ENCODE assay signal across 13 cellular contexts in the genomic region with DNA sequence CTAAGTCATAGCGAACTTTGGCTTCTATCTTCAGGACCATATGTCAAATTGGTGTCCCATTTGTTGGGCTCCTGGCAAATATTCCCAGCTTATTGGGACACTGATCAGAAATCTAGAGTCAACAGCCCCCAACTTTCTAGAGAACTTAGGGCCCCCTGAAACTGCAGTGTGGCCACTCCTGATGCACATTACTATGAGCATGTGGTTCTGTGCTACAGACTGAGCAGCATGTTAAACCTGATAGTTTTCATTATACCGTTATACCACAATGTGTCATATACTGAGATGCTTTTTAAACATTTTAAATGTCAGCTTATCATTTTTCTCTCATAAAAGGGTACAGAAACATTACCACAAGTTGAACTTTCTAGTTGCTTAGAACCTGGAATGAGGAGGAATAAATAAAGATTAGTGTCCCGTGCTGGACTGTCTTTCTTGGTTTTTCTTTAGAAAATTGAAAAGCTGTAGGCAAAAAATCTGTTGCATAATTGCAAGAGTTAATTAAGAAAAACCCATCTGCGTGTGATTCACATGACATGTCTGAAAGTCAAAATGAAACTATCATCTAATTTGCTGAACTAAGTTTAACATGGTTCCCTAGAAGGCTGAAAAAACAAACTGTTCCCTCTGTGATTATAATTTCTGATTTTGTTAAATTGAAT. TPM values are rescaled to one million over a fixed set of nuclear protein-coding genes. Genes with fewer than 3 reads are reported as not detected.
DNase-seq lines count a peak whose midpoint lies in the region; ATAC-seq and TF ChIP-seq lines count a peak whose summit lies in the region.
"Had no signal": no experiment of that assay in that cellular context is flagged by ENCODE, and none has a peak within 500 bp of the region (broad histone marks: within the 10 kb centered on the region; RNA-seq: fewer than 3 reads in every experiment).

No MANE protein-coding gene starts in this region.

- H3K4me1 ChIP-seq in Loucy (ENCODE audit: insufficient read depth, low read length, poor library complexity, severe bottlenecking) (peaks cover 29% of the 10 kb centered on the region), suprapubic skin (no peaks in the 10 kb centered on the region), hepatocyte (ENCODE audit: insufficient read depth) (no peaks in the 10 kb centered on the region)

- H4K20me1 ChIP-seq in Loucy (ENCODE audit: insufficient read depth, low read length, poor library complexity, severe bottlenecking), result no peaks in the 10 kb centered on the region
- H4K20me1 ChIP-seq in hepatocyte (ENCODE audit: insufficient read depth, poor library complexity, severe bottlenecking), result no peaks in the 10 kb centered on the region

- peak; percentile 23 for ATAC-seq in GM18858 (IDR thresholded peaks at IDR 0.05; ENCODE audit: unreplicated experiment)
- peak; percentile 31 for ATAC-seq in GM21825 (IDR thresholded peaks at IDR 0.05; ENCODE audit: unreplicated experiment)
- peak; percentile 57 for ATAC-seq in memory B cell (ENCODE audit: low read depth)
- ATAC-seq: heart right ventricle had no signal

- H2AFZ ChIP-seq in Loucy (ENCODE audit: low read length) (0 out of 2 replicates have a peak overlapping the region, but pooled peaks have one; percentile 1), hepatocyte (no peak overlapping the region)

- H3K9me3 Mint-ChIP-seq in memory B cell, result no peaks in the 10 kb centered on the region

- peaks cover 4% of the 10 kb centered on the region for H3K36me3 Mint-ChIP-seq in memory B cell

- no peak overlapping the region for H3K4me3 ChIP-seq in Loucy (ENCODE audit: low read length, poor library complexity, severe bottlenecking)
- no peak overlapping the region for H3K4me3 ChIP-seq in MG63
- no peak overlapping the region for H3K4me3 ChIP-seq in suprapubic skin
- H3K4me3 ChIP-seq in hepatocyte, result no peak overlapping the region
- H3K4me3 ChIP-seq: HAP-1, heart right ventricle had no signal

- WGBS in suprapubic skin, result 63% methylated on average over 4 of the region's 4 CpGs
- WGBS in hepatocyte (ENCODE audit: low lambda C conversion rate, missing lambda C conversion rate), result 69% methylated on average over 4 of the region's 4 CpGs

- TF ChIP-seq CTCF in Loucy (conservative IDR thresholded peaks at IDR 0.05; ENCODE audit: low read length), result no peak
- TF ChIP-seq CTCF in suprapubic skin (IDR thresholded peaks at IDR 0.05), result no peak
- TF ChIP-seq CTCF in hepatocyte (IDR thresholded peaks at IDR 0.05; ENCODE audit: poor library complexity), result no peak

- no peaks in the 10 kb centered on the region for H3K27me3 ChIP-seq in Loucy (ENCODE audit: insufficient read depth, low read length, poor library complexity, severe bottlenecking)
- H3K27me3 ChIP-seq in MG63, result no peaks in the 10 kb centered on the region
- no peaks in the 10 kb centered on the region for H3K27me3 ChIP-seq in suprapubic skin
- no peaks in the 10 kb centered on the region for H3K27me3 ChIP-seq in hepatocyte
- H3K27me3 ChIP-seq: heart right ventricle had no signal

- TF ChIP-seq POLR2A in suprapubic skin (IDR thresholded peaks at IDR 0.05), result no peak

- H3K4me2 ChIP-seq in Loucy (ENCODE audit: low read depth, low read length, poor library complexity, severe bottlenecking), result peak overlapping the region; percentile 31
- H3K4me2 ChIP-seq in hepatocyte, result no peak overlapping the region

- no peak overlapping the region for H3K9ac ChIP-seq in Loucy (ENCODE audit: low read depth, low read length, poor library complexity, severe bottlenecking)

- H3K36me3 ChIP-seq in Loucy (ENCODE audit: insufficient read depth, low read length) (no peaks in the 10 kb centered on the region), MG63 (no peaks in the 10 kb centered on the region), suprapubic skin (no peaks in the 10 kb centered on the region), hepatocyte (replicated peaks; ENCODE audit: insufficient read depth, low read depth) (no peaks in the 10 kb centered on the region)
- H3K36me3 ChIP-seq: HAP-1, heart right ventricle had no signal

- TF ChIP-seq EP300 in suprapubic skin (IDR thresholded peaks at IDR 0.05), result no peak

- no peaks in the 10 kb centered on the region for H3K9me2 ChIP-seq in Loucy (replicated peaks; ENCODE audit: low read depth, low read length)
- H3K9me2 ChIP-seq in hepatocyte (replicated peaks; ENCODE audit: insufficient read depth), result no peaks in the 10 kb centered on the region

- no peaks in the 10 kb centered on the region for H3K9me3 ChIP-seq in Loucy (ENCODE audit: insufficient read depth, low read depth, low read length)
- H3K9me3 ChIP-seq in MG63, result no peaks in the 10 kb centered on the region
- no peaks in the 10 kb centered on the region for H3K9me3 ChIP-seq in suprapubic skin
- H3K9me3 ChIP-seq in hepatocyte (ENCODE audit: low read depth), result no peaks in the 10 kb centered on the region
- H3K9me3 ChIP-seq: HAP-1, heart right ventricle had no signal

- no peak for DNase-seq in memory B cell (ENCODE audit: low spot score in 2 of 2)
- no peak for DNase-seq in MG63
- DNase-seq in suprapubic skin (ENCODE audit: low spot score in 2 of 2), result no peak
- DNase-seq in hepatocyte (ENCODE audit: low spot score), result no peak
- DNase-seq in cerebellum (ENCODE audit: low spot score), result no peak
- DNase-seq: caudate nucleus; heart right ventricle; stimulated activated CD4-positive, alpha-beta T cell treated with anti-CD3 and anti-CD28 coated beads, Interleukin-2, amount 100 ng/mL, for 48 hours had no signal

- H3K4me1 Mint-ChIP-seq in memory B cell, result peaks cover 14% of the 10 kb centered on the region

- H3K27ac ChIP-seq in suprapubic skin (no peak overlapping the region), hepatocyte (no peak overlapping the region)
- H3K27ac ChIP-seq: RWPE1 had no signal

- H3K4me3 Mint-ChIP-seq in memory B cell, result no peak overlapping the region

- H3F3A ChIP-seq in Loucy (ENCODE audit: low read depth), result 0 out of 2 replicates have a peak, but pooled peaks cover 4% of the 10 kb centered on the region

- H3K79me2 ChIP-seq in Loucy (ENCODE audit: insufficient read depth, low read length) (no peaks in the 10 kb centered on the region), hepatocyte (no peaks in the 10 kb centered on the region)

- H3K27me3 Mint-ChIP-seq in memory B cell, result no peaks in the 10 kb centered on the region

- H3K27ac Mint-ChIP-seq in memory B cell, result peak overlapping the region; percentile 63

RNA-seq across cellular contexts. Expression of a gene that starts 16.4 kb away (rescaled TPM):
- total RNA-seq in MG63 (2014; rRNA removed; shearing (Covaris generic); ENCODE audit: low replicate concordance), result 62.9 and 118 TPM in 2 replicates
- 10 to 100 TPM; 24.5 to 59.0 (median 31.6) TPM for total RNA-seq in suprapubic skin
- 178 and 198 TPM in 2 replicates for total RNA-seq in hepatocyte
- 166 and 187 TPM in 2 replicates for polyA plus RNA-seq in hepatocyte
- 32.5 TPM for total RNA-seq in cerebellum
